In genomic region chr19:48844472-48844871, GRCh38 we compare ENCODE assay signal across 8 cellular contexts. TPM values are rescaled to one million over a fixed set of nuclear protein-coding genes. Genes with fewer than 3 reads are reported as not detected.
DNase-seq lines count a peak whose midpoint lies in the region.
"Had no signal": no experiment of that assay in that cellular context is flagged by ENCODE, and none has a peak within 500 bp of the region (broad histone marks: within the 10 kb centered on the region; RNA-seq: fewer than 3 reads in every experiment).

No MANE protein-coding gene starts in this region.

- DNase-seq in AG08396 (ENCODE audit: low spot score) (peak; percentile 80), LHCN-M2 (ENCODE audit: low read depth) (peak; percentile 66), dedifferentiated amniotic fluid mesenchymal stem cell (ENCODE audit: extremely low spot score) (peak; percentile 15), activated T-cell treated with anti-CD3 and anti-CD28 coated beads for 4 hours (no peak), SHP77 treated with DMSO at 0.1 percent for 48 hours (lab: John Stamatoyannopoulos, UW) (no peak)
- no peak for DNase-seq in T-helper 2 cell treated with Interferon-gamma antibody and Interleukin-4, amounts not matched to agents 5 μg/mL and 100 μg/mL, for 36 hours (ENCODE audit: low spot score)
- DNase-seq: activated T-cell treated with anti-CD3 and anti-CD28 coated beads, Interleukin-2, amount 50 U/mL, for 4 hours had no signal

- no peaks in the 10 kb centered on the region for H3K4me1 Mint-ChIP-seq in T-helper 2 cell treated with Interferon-gamma antibody and Interleukin-4, amounts not matched to agents 5 μg/mL and 100 μg/mL, for 36 hours (ENCODE audit: low read depth)

- H3K9me3 Mint-ChIP-seq in T-helper 2 cell treated with Interferon-gamma antibody and Interleukin-4, amounts not matched to agents 5 μg/mL and 100 μg/mL, for 36 hours: no peaks in the 10 kb centered on the region
- H3K9me3 Mint-ChIP-seq: activated T-cell treated with anti-CD3 and anti-CD28 coated beads, Interleukin-2, amount 50 U/mL, for 4 hours had no signal

- H3K27me3 Mint-ChIP-seq in T-helper 2 cell treated with Interferon-gamma antibody and Interleukin-4, amounts not matched to agents 5 μg/mL and 100 μg/mL, for 36 hours (ENCODE audit: low read depth): no peaks in the 10 kb centered on the region

- H3K36me3 Mint-ChIP-seq in T-helper 2 cell treated with Interferon-gamma antibody and Interleukin-4, amounts not matched to agents 5 μg/mL and 100 μg/mL, for 36 hours (ENCODE audit: low read depth): no peaks in the 10 kb centered on the region

- no peak overlapping the region for H3K27ac Mint-ChIP-seq in T-helper 2 cell treated with Interferon-gamma antibody and Interleukin-4, amounts not matched to agents 5 μg/mL and 100 μg/mL, for 36 hours

- no peak overlapping the region for H3K4me3 Mint-ChIP-seq in T-helper 2 cell treated with Interferon-gamma antibody and Interleukin-4, amounts not matched to agents 5 μg/mL and 100 μg/mL, for 36 hours
- H3K4me3 Mint-ChIP-seq: activated T-cell treated with anti-CD3 and anti-CD28 coated beads, Interleukin-2, amount 50 U/mL, for 4 hours had no signal

RNA-seq across cellular contexts. Expression of gene HSD17B14, which starts 8.2 kb away (rescaled TPM):
- total RNA-seq in LHCN-M2 (2014; rRNA removed): not detected in 2 replicates
- 0.45 TPM for polyA plus RNA-seq in LHCN-M2 (2012)

RNA-seq across cellular contexts. Expression of gene PLEKHA4, which starts 23.9 kb away (rescaled TPM):
- total RNA-seq in LHCN-M2 (2014; rRNA removed): 21.3 and 27.8 TPM in 2 replicates
- polyA plus RNA-seq in LHCN-M2 (2012): 32.2 TPM

RNA-seq across cellular contexts. Expression of gene PPP1R15A, which starts 27.7 kb away (rescaled TPM):
- 55.7 and 58.2 TPM in 2 replicates for total RNA-seq in LHCN-M2 (2014; rRNA removed)
- 64.4 TPM for polyA plus RNA-seq in LHCN-M2 (2012)

RNA-seq across cellular contexts. Expression of gene BCAT2, which starts 33.6 kb away (rescaled TPM):
- 23.8 and 26.5 TPM in 2 replicates for total RNA-seq in LHCN-M2 (2014; rRNA removed)
- polyA plus RNA-seq in LHCN-M2 (2012): 25.9 TPM

RNA-seq across cellular contexts. Expression of gene TULP2, which starts 54.1 kb away (rescaled TPM):
- not detected in 2 replicates for total RNA-seq in LHCN-M2 (2014; rRNA removed)
- polyA plus RNA-seq in LHCN-M2 (2012): not detected
- total RNA-seq: myocyte had no signal

Comparison
In these comparisons a context has a peak if more than half of its experiments do, and no peak if none do; other contexts are left out.
1. DNase-seq: peak in AG08396 (single experiment), LHCN-M2 (single experiment) and dedifferentiated amniotic fluid mesenchymal stem cell (single experiment); none in T-helper 2 cell treated with Interferon-gamma antibody and Interleukin-4, amounts not matched to agents 5 μg/mL and 100 μg/mL, for 36 hours (single experiment), activated T-cell treated with anti-CD3 and anti-CD28 coated beads for 4 hours (single experiment) and SHP77 treated with DMSO at 0.1 percent for 48 hours (single experiment).